1 cellular context compared by ENCODE assay signal in genomic region chr4:153467154-153467896, GRCh38.
TF ChIP-seq lines count a peak whose summit lies in the region.

No MANE protein-coding gene starts in this region.

TF ChIP-seq in Ishikawa, 13 proteins besides CTCF, POLR2A, EP300 and RAD21 (continued from another document):
- TF ChIP-seq REST (IDR thresholded peaks at IDR 0.05; ENCODE audit: low read depth) (no peak), MAX (IDR thresholded peaks at IDR 0.05) (peak; percentile 68), CREB1 (IDR thresholded peaks at IDR 0.05; ENCODE audit: low read depth) (peak; percentile 33; the same call in 1 of the 2 replicates)
